8 cellular contexts compared by ENCODE assay signal in genomic region chr6:139124887-139125672, GRCh38. TPM values are rescaled to one million over a fixed set of nuclear protein-coding genes. Genes with fewer than 3 reads are reported as not detected.
DNase-seq lines count a peak whose midpoint lies in the region; ATAC-seq and TF ChIP-seq lines count a peak whose summit lies in the region.

No MANE protein-coding gene starts in this region.

- ATAC-seq in GM21447 (IDR thresholded peaks at IDR 0.05; ENCODE audit: unreplicated experiment) (peak; percentile 100), SK-N-SH treated with all-trans-retinoic acid at 6 μM for 48 hours (peak; percentile 97)

- H3K4me3 Mint-ChIP-seq in activated naive CD4-positive, alpha-beta T cell treated with anti-CD3 and anti-CD28 coated beads, Interleukin-2, amount 50 U/mL, for 24 hours, result peak overlapping the region; percentile 66

- H3K9me3 Mint-ChIP-seq in activated naive CD4-positive, alpha-beta T cell treated with anti-CD3 and anti-CD28 coated beads, Interleukin-2, amount 50 U/mL, for 24 hours, result peaks cover 4% of the 10 kb centered on the region

- H3K27ac Mint-ChIP-seq in activated naive CD4-positive, alpha-beta T cell treated with anti-CD3 and anti-CD28 coated beads, Interleukin-2, amount 50 U/mL, for 24 hours, result peak overlapping the region; percentile 96

- no peaks in the 10 kb centered on the region for H3K27me3 Mint-ChIP-seq in activated naive CD4-positive, alpha-beta T cell treated with anti-CD3 and anti-CD28 coated beads, Interleukin-2, amount 50 U/mL, for 24 hours

- H3K4me1 Mint-ChIP-seq in activated naive CD4-positive, alpha-beta T cell treated with anti-CD3 and anti-CD28 coated beads, Interleukin-2, amount 50 U/mL, for 24 hours, result peaks cover 61% of the 10 kb centered on the region

- peaks cover 4% of the 10 kb centered on the region for H3K36me3 Mint-ChIP-seq in activated naive CD4-positive, alpha-beta T cell treated with anti-CD3 and anti-CD28 coated beads, Interleukin-2, amount 50 U/mL, for 24 hours

- peak; percentile 68 for DNase-seq in Daoy (ENCODE audit: low read depth)
- DNase-seq in HT-29 (ENCODE audit: low spot score), result peak; percentile 76
- peak; percentile 58 for DNase-seq in iPS-NIHi11 (ENCODE audit: low spot score)
- DNase-seq in stimulated activated CD4-positive, alpha-beta T cell treated with anti-CD3 and anti-CD28 coated beads, Interleukin-4, amount 100 ng/mL, for 24 hours, result peak; percentile 84
- DNase-seq in retina, result no peak

TF ChIP-seq in SK-N-SH treated with all-trans-retinoic acid at 6 μM for 48 hours, 23 proteins besides CTCF, POLR2A, EP300 and RAD21:
- TF ChIP-seq ZC3H10 (CRISPR knock-in tag; IDR thresholded peaks at IDR 0.05) (no peak), ARNTL (CRISPR knock-in tag; IDR thresholded peaks at IDR 0.05; ENCODE audit: borderline replicate concordance, low read depth) (no peak), GLIS3 (CRISPR knock-in tag; IDR thresholded peaks at IDR 0.05) (no peak)

RNA-seq across cellular contexts. Expression of gene HECA, which starts 9.8 kb away (rescaled TPM):
- total RNA-seq in Daoy (2014; rRNA removed; shearing (Covaris generic)), result 11.8 and 15.7 TPM in 2 replicates
- 7.6 and 9.3 TPM in 2 replicates for total RNA-seq in HT-29 (2014; rRNA removed; shearing (Covaris generic))
